ENCODE assay signal across 29 cellular contexts in genomic region chr5:135183464-135183863, GRCh38.
"Had no signal": no experiment of that assay in that cellular context is flagged by ENCODE, and none has a peak within 500 bp of the region (broad histone marks: within the 10 kb centered on the region; RNA-seq: fewer than 3 reads in every experiment).

No MANE protein-coding gene starts in this region.

- H3K4me3 ChIP-seq: adrenal gland, body of pancreas, cardiac muscle cell, colonic mucosa, esophagus muscularis mucosa, gastrocnemius medialis, heart right ventricle had no signal

- H3K27ac ChIP-seq: adrenal gland, body of pancreas, cardiac muscle cell, colonic mucosa, esophagus muscularis mucosa, foreskin keratinocyte, gastrocnemius medialis, heart right ventricle had no signal

- H3K27me3 ChIP-seq: adrenal gland, body of pancreas, colonic mucosa, gastrocnemius medialis had no signal

- DNase-seq: activated CD4-positive, alpha-beta memory T cell treated with anti-CD3 and anti-CD28 coated beads for 36 hours; activated CD4-positive, alpha-beta T cell treated with anti-CD3 and anti-CD28 coated beads for 36 hours; activated CD4-positive, alpha-beta T cell treated with anti-CD3 and anti-CD28 coated beads, Interleukin-2, amount 10 ng/mL, durations not matched to agents 24 days and 14 days; activated CD4-positive, CD25-positive, alpha-beta regulatory T cell; activated CD4-positive, CD25-positive, alpha-beta regulatory T cell treated with anti-CD3 and anti-CD28 coated beads, Interleukin-2, amount 50 U/mL, for 72 hours; activated CD8-positive, alpha-beta memory T cell treated with anti-CD3 and anti-CD28 coated beads, Interleukin-2, amount 10 ng/mL, durations not matched to agents 7 days and 5 days; activated CD8-positive, alpha-beta memory T cell treated with anti-CD3 and anti-CD28 coated beads, Interleukin-2, amount 50 U/mL, for 4 hours; activated CD8-positive, alpha-beta T cell treated with anti-CD3 and anti-CD28 coated beads, Interleukin-2, amount 10 ng/mL, durations not matched to agents 7 days and 5 days; activated gamma-delta T cell; activated naive CD4-positive, alpha-beta T cell; activated naive CD4-positive, alpha-beta T cell treated with anti-CD3 and anti-CD28 coated beads, Interleukin-2, amount 10 ng/mL, durations not matched to agents 7 days and 5 days; activated naive CD8-positive, alpha-beta T cell treated with anti-CD3 and anti-CD28 coated beads for 36 hours; activated naive CD8-positive, alpha-beta T cell treated with anti-CD3 and anti-CD28 coated beads, Interleukin-2, amount 50 U/mL, for 24 hours; activated T-cell treated with anti-CD3 and anti-CD28 coated beads, Interleukin-2, amount 50 U/mL, for 1 hour; activated T-cell treated with anti-CD3 and anti-CD28 coated beads, Interleukin-2, amount 50 U/mL, for 48 hours; adrenal gland; amygdala; aorta; body of pancreas; central memory CD4-positive, alpha-beta T cell; cerebellar nuclear complex; colonic mucosa; effector CD8-positive, alpha-beta T cell; foreskin keratinocyte; gastrocnemius medialis; glutamatergic neuron; heart right ventricle had no signal

- ATAC-seq: activated CD4-positive, alpha-beta T cell treated with anti-CD3 and anti-CD28 coated beads for 36 hours; activated CD8-positive, alpha-beta memory T cell treated with anti-CD3 and anti-CD28 coated beads, Interleukin-2, amount 10 ng/mL, durations not matched to agents 7 days and 5 days; activated CD8-positive, alpha-beta T cell treated with anti-CD3 and anti-CD28 coated beads, Interleukin-2, amount 10 ng/mL, durations not matched to agents 7 days and 5 days; activated naive CD8-positive, alpha-beta T cell treated with anti-CD3 and anti-CD28 coated beads, Interleukin-2, amount 50 U/mL, for 24 hours; body of pancreas; foreskin keratinocyte; gastrocnemius medialis; heart right ventricle had no signal

- H3K9me3 ChIP-seq: adrenal gland, body of pancreas, colonic mucosa, esophagus muscularis mucosa, gastrocnemius medialis, heart right ventricle had no signal

- H3K36me3 ChIP-seq: adrenal gland, cardiac muscle cell, colonic mucosa, esophagus muscularis mucosa, gastrocnemius medialis, heart right ventricle had no signal

- H3K4me1 ChIP-seq: adrenal gland, body of pancreas, colonic mucosa, esophagus muscularis mucosa, foreskin keratinocyte, gastrocnemius medialis, heart right ventricle had no signal
